ENCODE assay signal across 22 cellular contexts in genomic region chr20:42401598-42401997, GRCh38.
"Had no signal": no experiment of that assay in that cellular context is flagged by ENCODE, and none has a peak within 500 bp of the region (broad histone marks: within the 10 kb centered on the region; RNA-seq: fewer than 3 reads in every experiment).

No MANE protein-coding gene starts in this region.

- H3K4me3 ChIP-seq: dorsolateral prefrontal cortex, gastrocnemius medialis, heart left ventricle, hepatocyte, ovary, psoas muscle, right lobe of liver, tibial artery had no signal

- ATAC-seq: gastrocnemius medialis; heart left ventricle; left lobe of liver; naive thymus-derived CD8-positive, alpha-beta T cell; psoas muscle; right lobe of liver; stimulated activated naive B cell treated with anti-CD40 and anti-IgM and Interleukin-4, amounts not matched to agents 10 μg/mL and 1 μg/mL and 100 μg/mL, for 72 hours had no signal

- H3K9me3 ChIP-seq: gastrocnemius medialis, heart left ventricle, ovary, psoas muscle, right lobe of liver, tibial artery had no signal

- H3K27ac ChIP-seq: dorsolateral prefrontal cortex, gastrocnemius medialis, heart left ventricle, hepatocyte, ovary, psoas muscle, right lobe of liver, tibial artery had no signal

- H3K4me2 ChIP-seq: hepatocyte had no signal

- H3K36me3 ChIP-seq: gastrocnemius medialis, heart left ventricle, ovary, right lobe of liver, tibial artery had no signal

- H3K4me1 ChIP-seq: gastrocnemius medialis, heart left ventricle, psoas muscle, right lobe of liver, tibial artery had no signal

- DNase-seq: dorsolateral prefrontal cortex; effector CD4-positive, alpha-beta T cell; foreskin fibroblast; gastrocnemius medialis; heart left ventricle; kidney; mesenchymal stem cell; midbrain; naive thymus-derived CD8-positive, alpha-beta T cell; nephron progenitor cell; occipital lobe; ovary; posterior cingulate gyrus; psoas muscle; right lobe of liver; small intestine; stimulated activated CD4-positive, alpha-beta T cell treated with anti-CD3 and anti-CD28 coated beads, Interleukin-15, amount 100 ng/mL, for 24 hours; stimulated activated CD4-positive, alpha-beta T cell treated with anti-CD3 and anti-CD28 coated beads, Interleukin-2, amount 100 ng/mL, for 48 hours; stimulated activated naive B cell treated with anti-CD40 and anti-IgM and Interleukin-4, amounts not matched to agents 10 μg/mL and 1 μg/mL and 100 μg/mL, for 72 hours; tibial artery had no signal

- H3K79me2 ChIP-seq: hepatocyte had no signal

- H3K27me3 ChIP-seq: dorsolateral prefrontal cortex, gastrocnemius medialis, heart left ventricle, hepatocyte, ovary, right lobe of liver, tibial artery had no signal
